22 cellular contexts compared by ENCODE assay signal in the genomic region with DNA sequence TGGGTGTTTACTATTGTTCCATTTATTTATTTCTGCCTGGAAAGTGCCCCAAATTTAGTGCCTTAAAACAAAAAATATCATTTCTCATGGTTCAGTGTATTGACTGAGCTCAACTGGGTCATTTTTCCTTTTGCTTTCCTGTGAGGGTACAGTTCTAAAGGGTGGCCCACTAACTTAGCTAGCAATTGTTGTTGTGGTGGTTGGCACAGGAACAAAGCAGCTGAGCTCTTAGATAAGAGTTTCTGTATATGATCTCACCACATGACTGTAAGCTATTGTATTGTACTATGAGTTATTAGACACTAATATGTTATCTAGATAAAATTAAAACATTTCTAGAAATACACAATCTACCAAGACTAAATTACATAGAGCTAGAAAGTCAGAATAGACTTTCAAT.
"Had no signal": no experiment of that assay in that cellular context is flagged by ENCODE, and none has a peak within 500 bp of the region (broad histone marks: within the 10 kb centered on the region; RNA-seq: fewer than 3 reads in every experiment).

No MANE protein-coding gene starts in this region.

- H3K4me1 ChIP-seq: adrenal gland, body of pancreas, gastroesophageal sphincter, parathyroid adenoma, right lobe of liver, suprapubic skin, transverse colon, uterus had no signal

- H3K27me3 ChIP-seq: adrenal gland, body of pancreas, dorsolateral prefrontal cortex, gastroesophageal sphincter, neutrophil, right lobe of liver, suprapubic skin, transverse colon, uterus had no signal

- H3K27me3 Mint-ChIP-seq: stimulated activated naive CD8-positive, alpha-beta T cell treated with anti-CD3 and anti-CD28 coated beads, Interleukin-15, amount 100 ng/mL, for 72 hours had no signal

- H3K79me2 ChIP-seq: parathyroid adenoma had no signal

- H3K36me3 ChIP-seq: adrenal gland, gastroesophageal sphincter, neutrophil, right lobe of liver, suprapubic skin, transverse colon, uterus, WERI-Rb-1 had no signal

- DNase-seq: activated CD4-positive, alpha-beta T cell treated with anti-CD3 and anti-CD28 coated beads, Interleukin-2, amount 50 U/mL, for 4 hours; activated gamma-delta T cell treated with Interleukin-2 at 50 U/mL for 16 hours; adrenal gland; body of pancreas; caudate nucleus; dorsolateral prefrontal cortex; natural killer cell; right lobe of liver; stimulated activated CD4-positive, alpha-beta T cell treated with anti-CD3 and anti-CD28 coated beads, Interleukin-4, amount 100 ng/mL, for 1 hour; stimulated activated naive CD8-positive, alpha-beta T cell treated with anti-CD3 and anti-CD28 coated beads, Interleukin-15, amount 100 ng/mL, for 72 hours; T-helper 1 cell; T1000; transverse colon; uterus; WERI-Rb-1 had no signal

- H3K9ac ChIP-seq: parathyroid adenoma had no signal

- H2AFZ ChIP-seq: parathyroid adenoma had no signal

- H3K4me3 Mint-ChIP-seq: activated T-helper 1 cell treated with anti-CD3 and anti-CD28 coated beads, Interleukin-12 subunit alpha, Interleukin-12 subunit beta, Interleukin-2, Interleukin-4 antibody, amounts not matched to agents 30 ng/mL and 10 ng/mL and 1 ng/mL, durations not matched to agents 14 hours and 24 hours and 36 hours; natural killer cell; stimulated activated naive CD8-positive, alpha-beta T cell treated with anti-CD3 and anti-CD28 coated beads, Interleukin-15, amount 100 ng/mL, for 72 hours had no signal

- ATAC-seq: activated naive CD4-positive, alpha-beta T cell treated with anti-CD3 and anti-CD28 coated beads, Interleukin-2, amount 50 U/mL, for 72 hours; body of pancreas; gastroesophageal sphincter; natural killer cell; right lobe of liver; stimulated activated naive CD8-positive, alpha-beta T cell treated with anti-CD3 and anti-CD28 coated beads, Interleukin-15, amount 100 ng/mL, for 72 hours had no signal

- H3K4me3 ChIP-seq: adrenal gland, body of pancreas, dorsolateral prefrontal cortex, gastroesophageal sphincter, right lobe of liver, smooth muscle cell, suprapubic skin, transverse colon, uterus had no signal

- H3K4me1 Mint-ChIP-seq: natural killer cell; stimulated activated naive CD8-positive, alpha-beta T cell treated with anti-CD3 and anti-CD28 coated beads, Interleukin-15, amount 100 ng/mL, for 72 hours had no signal

- H3K27ac ChIP-seq: adrenal gland, body of pancreas, dorsolateral prefrontal cortex, gastroesophageal sphincter, neutrophil, parathyroid adenoma, right lobe of liver, suprapubic skin, transverse colon, uterus, WERI-Rb-1 had no signal

- H3K36me3 Mint-ChIP-seq: activated naive CD4-positive, alpha-beta T cell treated with anti-CD3 and anti-CD28 coated beads, Interleukin-2, amount 50 U/mL, for 72 hours; natural killer cell had no signal

- H3K4me2 ChIP-seq: smooth muscle cell had no signal

- H3K9me3 Mint-ChIP-seq: activated T-helper 1 cell treated with anti-CD3 and anti-CD28 coated beads, Interleukin-12 subunit alpha, Interleukin-12 subunit beta, Interleukin-2, Interleukin-4 antibody, amounts not matched to agents 30 ng/mL and 10 ng/mL and 1 ng/mL, durations not matched to agents 14 hours and 24 hours and 36 hours had no signal

- H3K27ac Mint-ChIP-seq: activated naive CD4-positive, alpha-beta T cell treated with anti-CD3 and anti-CD28 coated beads, Interleukin-2, amount 50 U/mL, for 72 hours; activated T-helper 1 cell treated with anti-CD3 and anti-CD28 coated beads, Interleukin-12 subunit alpha, Interleukin-12 subunit beta, Interleukin-2, Interleukin-4 antibody, amounts not matched to agents 30 ng/mL and 10 ng/mL and 1 ng/mL, durations not matched to agents 14 hours and 24 hours and 36 hours; natural killer cell; stimulated activated naive CD8-positive, alpha-beta T cell treated with anti-CD3 and anti-CD28 coated beads, Interleukin-15, amount 100 ng/mL, for 72 hours had no signal

- H3K9me3 ChIP-seq: body of pancreas, gastroesophageal sphincter, neutrophil, right lobe of liver, suprapubic skin, transverse colon, uterus had no signal
